In genomic region chr3:114464548-114464947, GRCh38 we compare ENCODE assay signal across 14 cellular contexts.
A peak's percentile ranks its signal among the peaks of the same experiment; 100 is the strongest.
DNase-seq lines count a peak whose midpoint lies in the region; ATAC-seq lines count a peak whose summit lies in the region.
"Had no signal": no experiment of that assay in that cellular context is flagged by ENCODE, and none has a peak within 500 bp of the region (broad histone marks: within the 10 kb centered on the region; RNA-seq: fewer than 3 reads in every experiment).

No MANE protein-coding gene starts in this region.

- H3K4me3 Mint-ChIP-seq in stimulated activated effector memory CD8-positive, alpha-beta T cell treated with anti-CD3 and anti-CD28 coated beads, Interleukin-12 subunit alpha, Interleukin-12 subunit beta, amount 100 ng/mL, for 72 hours, result no peak overlapping the region
- no peak overlapping the region for H3K4me3 Mint-ChIP-seq in immature natural killer cell

- no peaks in the 10 kb centered on the region for H3K9me3 Mint-ChIP-seq in stimulated activated effector memory CD8-positive, alpha-beta T cell treated with anti-CD3 and anti-CD28 coated beads, Interleukin-12 subunit alpha, Interleukin-12 subunit beta, amount 100 ng/mL, for 72 hours
- peaks cover 0 to 2% (median 0%) of the 10 kb centered on the region in 6 donors for H3K9me3 Mint-ChIP-seq in immature natural killer cell

- ATAC-seq in activated CD4-positive, CD25-positive, alpha-beta regulatory T cell treated with anti-CD3 and anti-CD28 coated beads, Interleukin-2, amount 50 U/mL, for 24 hours, result peak; percentile 61 to 82
- ATAC-seq in GM21619 (IDR thresholded peaks at IDR 0.05; ENCODE audit: unreplicated experiment) (peak; percentile 87), HG03135 (IDR thresholded peaks at IDR 0.05; ENCODE audit: unreplicated experiment) (peak; percentile 88)
- peak; percentile 75 for ATAC-seq in stimulated activated effector memory CD8-positive, alpha-beta T cell treated with anti-CD3 and anti-CD28 coated beads, Interleukin-12 subunit alpha, Interleukin-12 subunit beta, amount 100 ng/mL, for 72 hours
- ATAC-seq: left cardiac atrium had no signal

- DNase-seq in activated CD4-positive, CD25-positive, alpha-beta regulatory T cell (lab: John Stamatoyannopoulos, UW), result no peak
- DNase-seq in stimulated activated effector memory CD8-positive, alpha-beta T cell treated with anti-CD3 and anti-CD28 coated beads, Interleukin-12 subunit alpha, Interleukin-12 subunit beta, amount 100 ng/mL, for 72 hours (ENCODE audit: low spot score in 2 of 2), result no peak
- DNase-seq in glomerular visceral epithelial cell (ENCODE audit: extremely low spot score) (no peak), immature natural killer cell (no peak)
- no peak for DNase-seq in activated naive CD4-positive, alpha-beta T cell (lab: John Stamatoyannopoulos, UW)
- DNase-seq: 8988T; activated CD4-positive, alpha-beta T cell treated with anti-CD3 and anti-CD28 coated beads, Interleukin-2, amount 50 U/mL, for 1 hour; adrenal gland; DND-41; left cardiac atrium; NCI-H187 treated with DMSO at 0.1 percent for 48 hours had no signal

- no peak overlapping the region for H3K27ac Mint-ChIP-seq in stimulated activated effector memory CD8-positive, alpha-beta T cell treated with anti-CD3 and anti-CD28 coated beads, Interleukin-12 subunit alpha, Interleukin-12 subunit beta, amount 100 ng/mL, for 72 hours
- H3K27ac Mint-ChIP-seq in immature natural killer cell, result no peak overlapping the region

- H3K27me3 Mint-ChIP-seq in immature natural killer cell (ENCODE audit: low read depth in 3 of 3), result peaks cover 0 to 4% (median 3%) of the 10 kb centered on the region in 3 donors

- H3K36me3 Mint-ChIP-seq in stimulated activated effector memory CD8-positive, alpha-beta T cell treated with anti-CD3 and anti-CD28 coated beads, Interleukin-12 subunit alpha, Interleukin-12 subunit beta, amount 100 ng/mL, for 72 hours, result no peaks in the 10 kb centered on the region
- H3K36me3 Mint-ChIP-seq in immature natural killer cell, result no peaks in the 10 kb centered on the region

- no peaks in the 10 kb centered on the region for H3K4me1 Mint-ChIP-seq in stimulated activated effector memory CD8-positive, alpha-beta T cell treated with anti-CD3 and anti-CD28 coated beads, Interleukin-12 subunit alpha, Interleukin-12 subunit beta, amount 100 ng/mL, for 72 hours
- no peaks in the 10 kb centered on the region for H3K4me1 Mint-ChIP-seq in immature natural killer cell
